Comparison of ENCODE assay signal across 8 cellular contexts in the genomic region with DNA sequence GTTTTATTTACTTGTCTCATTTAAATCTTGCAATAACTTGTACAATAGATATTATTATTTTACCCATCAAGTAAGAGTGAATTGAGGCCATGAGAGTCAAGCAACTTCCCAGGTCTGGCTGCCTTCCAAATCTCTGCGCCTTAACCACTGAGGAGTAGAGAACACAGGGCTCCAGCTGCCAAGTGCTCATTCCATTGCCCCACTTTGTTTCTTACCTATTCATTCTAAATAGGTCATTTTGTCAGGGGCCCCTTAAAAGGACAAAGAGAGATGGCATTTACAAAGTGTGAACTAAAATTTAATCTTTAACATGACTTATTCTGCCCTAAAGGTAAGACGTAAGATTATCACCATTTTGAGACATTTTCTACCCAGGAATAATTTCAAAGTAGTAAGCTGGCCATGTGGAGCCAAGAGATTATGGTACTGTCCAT. TPM values are rescaled to one million over a fixed set of nuclear protein-coding genes. Genes with fewer than 3 reads are reported as not detected.
DNase-seq lines count a peak whose midpoint lies in the region; ATAC-seq and TF ChIP-seq lines count a peak whose summit lies in the region.

No MANE protein-coding gene starts in this region.

- intact Hi-C loops in activated T-helper 2 cell treated with anti-CD3 and anti-CD28 coated beads, Interferon-gamma antibody, Interleukin-2, Interleukin-4, amounts not matched to agents 10 μg/mL and 5 μg/mL and 100 μg/mL, durations not matched to agents 14 hours and 24 hours and 36 hours (cut with micrococcal nuclease): no loop called here

- H3K9me3 Mint-ChIP-seq in activated T-helper 2 cell treated with anti-CD3 and anti-CD28 coated beads, Interferon-gamma antibody, Interleukin-2, Interleukin-4, amounts not matched to agents 10 μg/mL and 5 μg/mL and 100 μg/mL, durations not matched to agents 14 hours and 24 hours and 36 hours: no peaks in the 10 kb centered on the region
- H3K9me3 Mint-ChIP-seq in glutamatergic neuron (ENCODE audit: unreplicated experiment): no peaks in the 10 kb centered on the region
- no peaks in the 10 kb centered on the region for H3K9me3 Mint-ChIP-seq in osteocyte (ENCODE audit: unreplicated experiment)

- H3K27me3 Mint-ChIP-seq in activated T-helper 2 cell treated with anti-CD3 and anti-CD28 coated beads, Interferon-gamma antibody, Interleukin-2, Interleukin-4, amounts not matched to agents 10 μg/mL and 5 μg/mL and 100 μg/mL, durations not matched to agents 14 hours and 24 hours and 36 hours (ENCODE audit: low read depth): no peaks in the 10 kb centered on the region
- H3K27me3 Mint-ChIP-seq in glutamatergic neuron (ENCODE audit: unreplicated experiment) (peaks cover 7% of the 10 kb centered on the region), osteocyte (ENCODE audit: unreplicated experiment) (no peaks in the 10 kb centered on the region)

- H3K36me3 Mint-ChIP-seq in activated T-helper 2 cell treated with anti-CD3 and anti-CD28 coated beads, Interferon-gamma antibody, Interleukin-2, Interleukin-4, amounts not matched to agents 10 μg/mL and 5 μg/mL and 100 μg/mL, durations not matched to agents 14 hours and 24 hours and 36 hours (ENCODE audit: low read depth): peaks cover 76% of the 10 kb centered on the region
- H3K36me3 Mint-ChIP-seq in glutamatergic neuron (ENCODE audit: unreplicated experiment): no peaks in the 10 kb centered on the region
- peaks cover 31% of the 10 kb centered on the region for H3K36me3 Mint-ChIP-seq in osteocyte (ENCODE audit: unreplicated experiment)

- peak overlapping the region; percentile 98 for H3K4me3 Mint-ChIP-seq in activated T-helper 2 cell treated with anti-CD3 and anti-CD28 coated beads, Interferon-gamma antibody, Interleukin-2, Interleukin-4, amounts not matched to agents 10 μg/mL and 5 μg/mL and 100 μg/mL, durations not matched to agents 14 hours and 24 hours and 36 hours (ENCODE audit: low read depth)
- H3K4me3 Mint-ChIP-seq in glutamatergic neuron (ENCODE audit: unreplicated experiment) (peak overlapping the region; percentile 97), osteocyte (ENCODE audit: unreplicated experiment) (peak overlapping the region; percentile 98)

- H3K27ac Mint-ChIP-seq in activated T-helper 2 cell treated with anti-CD3 and anti-CD28 coated beads, Interferon-gamma antibody, Interleukin-2, Interleukin-4, amounts not matched to agents 10 μg/mL and 5 μg/mL and 100 μg/mL, durations not matched to agents 14 hours and 24 hours and 36 hours: peak overlapping the region; percentile 42
- peak overlapping the region; percentile 7 for H3K27ac Mint-ChIP-seq in glutamatergic neuron (ENCODE audit: unreplicated experiment)
- peak overlapping the region; percentile 100 for H3K27ac Mint-ChIP-seq in osteocyte (ENCODE audit: unreplicated experiment)

- TF ChIP-seq CTCF in glutamatergic neuron (IDR thresholded peaks at IDR 0.05; ENCODE audit: partially characterized antibody, unreplicated experiment) (no peak), osteocyte (IDR thresholded peaks at IDR 0.05) (no peak)

- DNase-seq in NCI-H2081 (lab: John Stamatoyannopoulos, UW) (peak; percentile 6 to 34), NCI-H2081 treated with DMSO at 0.1 percent for 48 hours (lab: John Stamatoyannopoulos, UW) (no peak), NCI-H1105 (lab: John Stamatoyannopoulos, UW) (peak; percentile 33), glutamatergic neuron (no peak), osteocyte (ENCODE audit: extremely low spot score, unreplicated experiment) (peak; percentile 78), foreskin melanocyte (no peak)
- DNase-seq in activated T-helper 2 cell treated with anti-CD3 and anti-CD28 coated beads, Interferon-gamma antibody, Interleukin-2, Interleukin-4, amounts not matched to agents 10 μg/mL and 5 μg/mL and 100 μg/mL, durations not matched to agents 14 hours and 24 hours and 36 hours (ENCODE audit: low spot score): no peak

- ATAC-seq in GM21786 (IDR thresholded peaks at IDR 0.05; ENCODE audit: unreplicated experiment): no peak

- H3K4me1 Mint-ChIP-seq in activated T-helper 2 cell treated with anti-CD3 and anti-CD28 coated beads, Interferon-gamma antibody, Interleukin-2, Interleukin-4, amounts not matched to agents 10 μg/mL and 5 μg/mL and 100 μg/mL, durations not matched to agents 14 hours and 24 hours and 36 hours (ENCODE audit: low read depth): peaks cover 18% of the 10 kb centered on the region
- peaks cover 6% of the 10 kb centered on the region for H3K4me1 Mint-ChIP-seq in glutamatergic neuron (ENCODE audit: low read depth, unreplicated experiment)
- peaks cover 24% of the 10 kb centered on the region for H3K4me1 Mint-ChIP-seq in osteocyte (ENCODE audit: unreplicated experiment)

RNA-seq across cellular contexts. Expression of gene PPP1R15B, which starts 3.5 kb away (rescaled TPM):
- 63.4 and 64.3 TPM in 2 replicates for total RNA-seq in activated T-helper 2 cell treated with anti-CD3 and anti-CD28 coated beads, Interferon-gamma antibody, Interleukin-2, Interleukin-4, amounts not matched to agents 10 μg/mL and 5 μg/mL and 100 μg/mL, durations not matched to agents 14 hours and 24 hours and 36 hours
- total RNA-seq in glutamatergic neuron (ENCODE audit: unreplicated experiment): 45.3 TPM
- 46.1 and 47.4 TPM in 2 replicates for total RNA-seq in osteocyte

RNA-seq across cellular contexts. Expression of gene PLEKHA6, which starts 48.4 kb away (rescaled TPM):
- 0.52 and 1.9 TPM in 2 replicates for total RNA-seq in activated T-helper 2 cell treated with anti-CD3 and anti-CD28 coated beads, Interferon-gamma antibody, Interleukin-2, Interleukin-4, amounts not matched to agents 10 μg/mL and 5 μg/mL and 100 μg/mL, durations not matched to agents 14 hours and 24 hours and 36 hours
- total RNA-seq in glutamatergic neuron (ENCODE audit: unreplicated experiment) (72.7 TPM), osteocyte (0.24 and 0.26 TPM in 2 replicates)

Comparison
In these comparisons a context has a peak if more than half of its experiments do, and no peak if none do; other contexts are left out.
1. DNase-seq: peak in NCI-H2081 (2 of 2), NCI-H1105 (single experiment) and osteocyte (single experiment); none in NCI-H2081 treated with DMSO at 0.1 percent for 48 hours (single experiment), activated T-helper 2 cell treated with anti-CD3 and anti-CD28 coated beads, Interferon-gamma antibody, Interleukin-2, Interleukin-4, amounts not matched to agents 10 μg/mL and 5 μg/mL and 100 μg/mL, durations not matched to agents 14 hours and 24 hours and 36 hours (single experiment), glutamatergic neuron (single experiment) and foreskin melanocyte (single experiment).
2. H3K27ac Mint-ChIP-seq: peak in every context shown above with its lines; median percentile 100 in osteocyte; 42 in activated T-helper 2 cell treated with anti-CD3 and anti-CD28 coated beads, Interferon-gamma antibody, Interleukin-2, Interleukin-4, amounts not matched to agents 10 μg/mL and 5 μg/mL and 100 μg/mL, durations not matched to agents 14 hours and 24 hours and 36 hours; 7 in glutamatergic neuron.
3. RNA of gene PLEKHA6, which starts 48.4 kb away (total RNA-seq): 72.7 TPM in glutamatergic neuron (single experiment); 0.52 to 1.9 TPM in activated T-helper 2 cell treated with anti-CD3 and anti-CD28 coated beads, Interferon-gamma antibody, Interleukin-2, Interleukin-4, amounts not matched to agents 10 μg/mL and 5 μg/mL and 100 μg/mL, durations not matched to agents 14 hours and 24 hours and 36 hours and 0.24 to 0.26 TPM in osteocyte; every median in the first group is over 10 times any median in the second.
4. Peak in every context shown above with its lines, with median percentiles within 50 percentile points of each other: H3K4me3 Mint-ChIP-seq.